Comparison of ENCODE assay signal across 20 cellular contexts in the genomic region with DNA sequence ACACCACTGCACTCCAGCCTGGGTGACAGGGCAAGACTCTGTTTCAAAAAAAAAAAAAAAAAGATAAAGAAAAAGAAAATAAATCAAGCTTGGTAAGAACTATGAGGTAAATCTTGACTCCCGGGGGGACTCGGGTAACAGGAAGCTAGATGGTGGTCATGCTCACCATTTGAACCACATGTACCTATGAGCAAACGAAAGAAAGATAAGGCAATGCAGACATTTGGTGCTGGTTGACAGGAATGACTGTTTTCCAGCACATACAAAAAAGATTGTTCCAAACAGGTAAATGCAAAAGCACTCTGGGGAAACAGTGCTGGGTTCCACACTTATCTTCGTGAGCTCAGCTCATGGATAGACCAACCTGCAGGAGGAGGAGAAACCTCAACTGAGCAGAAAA. TPM values are rescaled to one million over a fixed set of nuclear protein-coding genes. Genes with fewer than 3 reads are reported as not detected.
DNase-seq lines count a peak whose midpoint lies in the region; ATAC-seq and TF ChIP-seq lines count a peak whose summit lies in the region.
"Had no signal": no experiment of that assay in that cellular context is flagged by ENCODE, and none has a peak within 500 bp of the region (broad histone marks: within the 10 kb centered on the region; RNA-seq: fewer than 3 reads in every experiment).

No MANE protein-coding gene starts in this region.

- H3K9me3 Mint-ChIP-seq in activated T-cell treated with anti-CD3 and anti-CD28 coated beads, Interleukin-2, amount 50 U/mL, for 24 hours: peaks cover 3% of the 10 kb centered on the region
- no peaks in the 10 kb centered on the region for H3K9me3 Mint-ChIP-seq in T-helper 2 cell treated with Interferon-gamma antibody and Interleukin-4, amounts not matched to agents 5 μg/mL and 100 μg/mL, for 36 hours
- peaks cover 4% of the 10 kb centered on the region for H3K9me3 Mint-ChIP-seq in memory B cell
- H3K9me3 Mint-ChIP-seq: activated naive CD4-positive, alpha-beta T cell treated with anti-CD3 and anti-CD28 coated beads, Interleukin-2, amount 10 ng/mL, durations not matched to agents 7 days and 5 days had no signal

- H3K4me3 ChIP-seq in GM12865 (ENCODE audit: low read depth, low read length): no peak overlapping the region
- H3K4me3 ChIP-seq: MG63, SK-N-MC, transverse colon had no signal

- intact Hi-C loops in Right ventricle myocardium superior (cut with DNase I): no loop called here

- H3K27me3 Mint-ChIP-seq in activated T-cell treated with anti-CD3 and anti-CD28 coated beads, Interleukin-2, amount 50 U/mL, for 24 hours: no peaks in the 10 kb centered on the region
- H3K27me3 Mint-ChIP-seq in T-helper 2 cell treated with Interferon-gamma antibody and Interleukin-4, amounts not matched to agents 5 μg/mL and 100 μg/mL, for 36 hours (ENCODE audit: low read depth): no peaks in the 10 kb centered on the region
- no peaks in the 10 kb centered on the region for H3K27me3 Mint-ChIP-seq in memory B cell
- H3K27me3 Mint-ChIP-seq: activated naive CD4-positive, alpha-beta T cell treated with anti-CD3 and anti-CD28 coated beads, Interleukin-2, amount 10 ng/mL, durations not matched to agents 7 days and 5 days had no signal

- H3K4me1 Mint-ChIP-seq in activated T-cell treated with anti-CD3 and anti-CD28 coated beads, Interleukin-2, amount 50 U/mL, for 24 hours (ENCODE audit: low read depth): peaks cover 42% of the 10 kb centered on the region
- H3K4me1 Mint-ChIP-seq in T-helper 2 cell treated with Interferon-gamma antibody and Interleukin-4, amounts not matched to agents 5 μg/mL and 100 μg/mL, for 36 hours (ENCODE audit: low read depth): peaks cover 36% of the 10 kb centered on the region
- H3K4me1 Mint-ChIP-seq in memory B cell: peaks cover 23% of the 10 kb centered on the region

- peak overlapping the region; percentile 79 for H3K27ac Mint-ChIP-seq in activated T-cell treated with anti-CD3 and anti-CD28 coated beads, Interleukin-2, amount 50 U/mL, for 24 hours
- peak overlapping the region; percentile 73 for H3K27ac Mint-ChIP-seq in T-helper 2 cell treated with Interferon-gamma antibody and Interleukin-4, amounts not matched to agents 5 μg/mL and 100 μg/mL, for 36 hours
- peak overlapping the region; percentile 14 for H3K27ac Mint-ChIP-seq in memory B cell
- H3K27ac Mint-ChIP-seq: activated naive CD4-positive, alpha-beta T cell treated with anti-CD3 and anti-CD28 coated beads, Interleukin-2, amount 10 ng/mL, durations not matched to agents 7 days and 5 days had no signal

- DNase-seq in activated T-cell treated with anti-CD3 and anti-CD28 coated beads, Interleukin-2, amount 50 U/mL, for 24 hours: no peak
- DNase-seq in activated T-cell treated with anti-CD3 and anti-CD28 coated beads, Interleukin-2, amount 50 U/mL, for 1 hour: no peak
- DNase-seq in GM12865 (ENCODE audit: low read depth): peak; percentile 75
- peak; percentile 63 for DNase-seq in T-helper 2 cell treated with Interferon-gamma antibody and Interleukin-4, amounts not matched to agents 5 μg/mL and 100 μg/mL, for 36 hours (ENCODE audit: low spot score)
- DNase-seq in memory B cell (ENCODE audit: low spot score in 2 of 2): no peak
- no peak for DNase-seq in Right ventricle myocardium superior
- no peak for DNase-seq in DMS 273 (lab: John Stamatoyannopoulos, UW; ENCODE audit: unreplicated experiment)
- DNase-seq: ACHN; activated CD4-positive, alpha-beta T cell treated with anti-CD3 and anti-CD28 coated beads, Interleukin-2, amount 50 U/mL, for 1 hour; activated naive CD4-positive, alpha-beta T cell treated with anti-CD3 and anti-CD28 coated beads, Interleukin-2, amount 10 ng/mL, durations not matched to agents 7 days and 5 days; effector CD8-positive, alpha-beta T cell; left ventricle myocardium superior; MG63; NCI-H1417 treated with DMSO at 0.1 percent for 48 hours; NCI-H2081 treated with DMSO at 0.1 percent for 48 hours; NCI-H345; NCI-H774; nucleus accumbens; transverse colon had no signal

- ATAC-seq in memory B cell (ENCODE audit: low read depth) (peak; percentile 59), Right ventricle myocardium superior (ENCODE audit: poor library complexity) (no peak)
- ATAC-seq: left ventricle myocardium superior had no signal

- TF ChIP-seq CTCF in GM12865 (IDR thresholded peaks at IDR 0.05; ENCODE audit: insufficient read depth, low read depth, low read length, missing control alignments): no peak

- no peak overlapping the region for H3K4me3 Mint-ChIP-seq in activated T-cell treated with anti-CD3 and anti-CD28 coated beads, Interleukin-2, amount 50 U/mL, for 24 hours
- no peak overlapping the region for H3K4me3 Mint-ChIP-seq in T-helper 2 cell treated with Interferon-gamma antibody and Interleukin-4, amounts not matched to agents 5 μg/mL and 100 μg/mL, for 36 hours
- no peak overlapping the region for H3K4me3 Mint-ChIP-seq in memory B cell
- H3K4me3 Mint-ChIP-seq: activated naive CD4-positive, alpha-beta T cell treated with anti-CD3 and anti-CD28 coated beads, Interleukin-2, amount 10 ng/mL, durations not matched to agents 7 days and 5 days had no signal

- H3K36me3 Mint-ChIP-seq in activated T-cell treated with anti-CD3 and anti-CD28 coated beads, Interleukin-2, amount 50 U/mL, for 24 hours (ENCODE audit: low read depth): no peaks in the 10 kb centered on the region
- H3K36me3 Mint-ChIP-seq in T-helper 2 cell treated with Interferon-gamma antibody and Interleukin-4, amounts not matched to agents 5 μg/mL and 100 μg/mL, for 36 hours (ENCODE audit: low read depth): peaks cover 4% of the 10 kb centered on the region
- peaks cover 3% of the 10 kb centered on the region for H3K36me3 Mint-ChIP-seq in memory B cell

RNA-seq across cellular contexts. Expression of a gene that starts 22.8 kb away (rescaled TPM):
- total RNA-seq in Right ventricle myocardium superior: 20.1 TPM

Comparison
In these comparisons a context has a peak if more than half of its experiments do, and no peak if none do; other contexts are left out.
1. DNase-seq: peak in GM12865 (single experiment) and T-helper 2 cell treated with Interferon-gamma antibody and Interleukin-4, amounts not matched to agents 5 μg/mL and 100 μg/mL, for 36 hours (single experiment); none in activated T-cell treated with anti-CD3 and anti-CD28 coated beads, Interleukin-2, amount 50 U/mL, for 24 hours (single experiment), activated T-cell treated with anti-CD3 and anti-CD28 coated beads, Interleukin-2, amount 50 U/mL, for 1 hour (single experiment), memory B cell (0 of 2), Right ventricle myocardium superior (single experiment) and DMS 273 (single experiment).
2. H3K27ac Mint-ChIP-seq: peak in every context shown above with its lines; median percentile 79 in activated T-cell treated with anti-CD3 and anti-CD28 coated beads, Interleukin-2, amount 50 U/mL, for 24 hours; 73 in T-helper 2 cell treated with Interferon-gamma antibody and Interleukin-4, amounts not matched to agents 5 μg/mL and 100 μg/mL, for 36 hours; 14 in memory B cell.